11 cellular contexts compared by ENCODE assay signal in genomic region chr19:16315825-16316505, GRCh38. TPM values are rescaled to one million over a fixed set of nuclear protein-coding genes. Genes with fewer than 3 reads are reported as not detected.
DNase-seq lines count a peak whose midpoint lies in the region; ATAC-seq and TF ChIP-seq lines count a peak whose summit lies in the region.
"Had no signal": no experiment of that assay in that cellular context is flagged by ENCODE, and none has a peak within 500 bp of the region (broad histone marks: within the 10 kb centered on the region; RNA-seq: fewer than 3 reads in every experiment).

No MANE protein-coding gene starts in this region.

- peaks cover 7 to 21% of the 10 kb centered on the region in 2 donors for H3K4me1 ChIP-seq in thyroid gland
- peaks cover 11% of the 10 kb centered on the region for H3K4me1 ChIP-seq in CD8-positive, alpha-beta T cell (ENCODE audit: insufficient read depth, low read length)

- no peak overlapping the region for H3K27ac Mint-ChIP-seq in activated naive CD4-positive, alpha-beta T cell treated with anti-CD3 and anti-CD28 coated beads, Interleukin-2, amount 50 U/mL, for 72 hours
- no peak overlapping the region for H3K27ac Mint-ChIP-seq in CD8-positive, alpha-beta T cell

- TF ChIP-seq POLR2A in thyroid gland (IDR thresholded peaks at IDR 0.05), result no peak

- WGBS in thyroid gland, 2 donors, result 55 to 61% methylated on average over 11 to 13 of the region's 13 CpGs

- H3K36me3 Mint-ChIP-seq in activated naive CD4-positive, alpha-beta T cell treated with anti-CD3 and anti-CD28 coated beads, Interleukin-2, amount 50 U/mL, for 72 hours, result no peaks in the 10 kb centered on the region
- no peaks in the 10 kb centered on the region for H3K36me3 Mint-ChIP-seq in CD8-positive, alpha-beta T cell

- H3K27ac ChIP-seq in thyroid gland, result peak overlapping the region in 2 of 3 donors; percentile 53 to 56
- H3K27ac ChIP-seq in CD8-positive, alpha-beta T cell (ENCODE audit: low read depth, low read length), result no peak overlapping the region

- no peaks in the 10 kb centered on the region for H3K9me3 ChIP-seq in thyroid gland
- H3K9me3 ChIP-seq in CD8-positive, alpha-beta T cell (ENCODE audit: low read length), result no peaks in the 10 kb centered on the region

- peaks cover 0 to 4% of the 10 kb centered on the region in 2 donors for H3K9me3 Mint-ChIP-seq in activated naive CD4-positive, alpha-beta T cell treated with anti-CD3 and anti-CD28 coated beads, Interleukin-2, amount 50 U/mL, for 72 hours
- peaks cover 2% of the 10 kb centered on the region for H3K9me3 Mint-ChIP-seq in CD8-positive, alpha-beta T cell

- H3K4me3 ChIP-seq in thyroid gland (replicated peaks in 1 of 3), result no peak overlapping the region
- no peak overlapping the region for H3K4me3 ChIP-seq in CD8-positive, alpha-beta T cell (ENCODE audit: low read depth, low read length)

- ATAC-seq in GM21367 (IDR thresholded peaks at IDR 0.05; ENCODE audit: unreplicated experiment) (no peak), HG03520 (IDR thresholded peaks at IDR 0.05; ENCODE audit: unreplicated experiment) (no peak)
- no peak for ATAC-seq in activated naive CD4-positive, alpha-beta T cell treated with anti-CD3 and anti-CD28 coated beads, Interleukin-2, amount 50 U/mL, for 72 hours
- ATAC-seq in CD8-positive, alpha-beta T cell, result no peak

- no peak for TF ChIP-seq EP300 in Ishikawa (IDR thresholded peaks at IDR 0.05; ENCODE audit: borderline replicate concordance)

- POLR2A ChIA-PET in CD8-positive, alpha-beta T cell (lab: Charles Lee), result interaction anchor here (1.4 to 2.0 kb wide), 2 partner anchors 9 to 14 kb away, joined by 3 to 10 read pairs; partner anchors contain the start of gene KLF2

- peak; percentile 91 for DNase-seq in astrocyte of the hippocampus (ENCODE audit: low read depth, low spot score)
- DNase-seq in kidney glomerular epithelial cell (lab: John Stamatoyannopoulos, UW), result peak; percentile 18
- DNase-seq in thyroid gland, result no peak
- DNase-seq in activated naive CD4-positive, alpha-beta T cell treated with anti-CD3 and anti-CD28 coated beads, Interleukin-2, amount 50 U/mL, for 72 hours (ENCODE audit: low spot score in 2 of 2), result no peak
- DNase-seq in CD8-positive, alpha-beta T cell, result no peak
- DNase-seq: cerebellar nuclear complex; NK-92 treated with Interleukin-12 subunit alpha and Interleukin-12 subunit beta, amount 100 ng/mL, for 24 hours; stimulated activated CD4-positive, alpha-beta T cell treated with anti-CD3 and anti-CD28 coated beads, Interleukin-4, amount 100 ng/mL, for 24 hours had no signal

- H3K27me3 Mint-ChIP-seq in CD8-positive, alpha-beta T cell (ENCODE audit: low read depth), result no peaks in the 10 kb centered on the region

- no peak overlapping the region for H3K4me3 Mint-ChIP-seq in CD8-positive, alpha-beta T cell

- CTCF ChIA-PET in CD8-positive, alpha-beta T cell (lab: Charles Lee), result interaction anchor here (0.7 to 3.5 kb wide), 3 partner anchors 67 to 77 kb away, joined by 3 to 13 read pairs (median 3); no protein-coding TSS in a partner anchor

- no peaks in the 10 kb centered on the region for H3K36me3 ChIP-seq in thyroid gland
- no peaks in the 10 kb centered on the region for H3K36me3 ChIP-seq in CD8-positive, alpha-beta T cell (ENCODE audit: insufficient read depth, low read length)

- intact Hi-C loops in thyroid gland (cut with DNase I), result loop anchor here (10.0 kb wide), 1 partner anchor 51 kb away; no protein-coding TSS in a partner anchor
- intact Hi-C loops in CD8-positive, alpha-beta T cell (cut with DNase I, micrococcal nuclease), result no loop called here

- no peaks in the 10 kb centered on the region for H3K27me3 ChIP-seq in thyroid gland
- no peaks in the 10 kb centered on the region for H3K27me3 ChIP-seq in CD8-positive, alpha-beta T cell (ENCODE audit: insufficient read depth, low read length)

- no peak for TF ChIP-seq RAD21 in Ishikawa (IDR thresholded peaks at IDR 0.05; ENCODE audit: low read depth)

- no peak for TF ChIP-seq CTCF in thyroid gland (IDR thresholded peaks at IDR 0.05)
- no peak for TF ChIP-seq CTCF in CD8-positive, alpha-beta T cell (IDR thresholded peaks at IDR 0.05)

- peaks cover 14% of the 10 kb centered on the region for H3K4me1 Mint-ChIP-seq in CD8-positive, alpha-beta T cell (ENCODE audit: low read depth)

TF ChIP-seq in Ishikawa, 13 proteins besides CTCF, POLR2A, EP300 and RAD21:
- no peak for TF ChIP-seq EGR1 (IDR thresholded peaks at IDR 0.05)
- TF ChIP-seq, protein P1, sequence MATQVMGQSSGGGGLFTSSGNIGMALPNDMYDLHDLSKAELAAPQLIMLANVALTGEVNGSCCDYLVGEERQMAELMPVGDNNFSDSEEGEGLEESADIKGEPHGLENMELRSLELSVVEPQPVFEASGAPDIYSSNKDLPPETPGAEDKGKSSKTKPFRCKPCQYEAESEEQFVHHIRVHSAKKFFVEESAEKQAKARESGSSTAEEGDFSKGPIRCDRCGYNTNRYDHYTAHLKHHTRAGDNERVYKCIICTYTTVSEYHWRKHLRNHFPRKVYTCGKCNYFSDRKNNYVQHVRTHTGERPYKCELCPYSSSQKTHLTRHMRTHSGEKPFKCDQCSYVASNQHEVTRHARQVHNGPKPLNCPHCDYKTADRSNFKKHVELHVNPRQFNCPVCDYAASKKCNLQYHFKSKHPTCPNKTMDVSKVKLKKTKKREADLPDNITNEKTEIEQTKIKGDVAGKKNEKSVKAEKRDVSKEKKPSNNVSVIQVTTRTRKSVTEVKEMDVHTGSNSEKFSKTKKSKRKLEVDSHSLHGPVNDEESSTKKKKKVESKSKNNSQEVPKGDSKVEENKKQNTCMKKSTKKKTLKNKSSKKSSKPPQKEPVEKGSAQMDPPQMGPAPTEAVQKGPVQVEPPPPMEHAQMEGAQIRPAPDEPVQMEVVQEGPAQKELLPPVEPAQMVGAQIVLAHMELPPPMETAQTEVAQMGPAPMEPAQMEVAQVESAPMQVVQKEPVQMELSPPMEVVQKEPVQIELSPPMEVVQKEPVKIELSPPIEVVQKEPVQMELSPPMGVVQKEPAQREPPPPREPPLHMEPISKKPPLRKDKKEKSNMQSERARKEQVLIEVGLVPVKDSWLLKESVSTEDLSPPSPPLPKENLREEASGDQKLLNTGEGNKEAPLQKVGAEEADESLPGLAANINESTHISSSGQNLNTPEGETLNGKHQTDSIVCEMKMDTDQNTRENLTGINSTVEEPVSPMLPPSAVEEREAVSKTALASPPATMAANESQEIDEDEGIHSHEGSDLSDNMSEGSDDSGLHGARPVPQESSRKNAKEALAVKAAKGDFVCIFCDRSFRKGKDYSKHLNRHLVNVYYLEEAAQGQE (IDR thresholded peaks at IDR 0.05; ENCODE audit: low read depth), result no peak
- 0 out of 2 replicates have a peak, but pooled peaks have one; percentile 40 for TF ChIP-seq CEBPB (IDR thresholded peaks at IDR 0.05)
- peak; percentile 57 for TF ChIP-seq NFIC (IDR thresholded peaks at IDR 0.05)
- no peak for TF ChIP-seq TCF12 (IDR thresholded peaks at IDR 0.05; ENCODE audit: low read depth)
- peak; percentile 17; the same call in 1 of the 2 replicates for TF ChIP-seq TEAD4 (IDR thresholded peaks at IDR 0.05)
- TF ChIP-seq YY1 (IDR thresholded peaks at IDR 0.05; ENCODE audit: low read depth), result no peak

RNA-seq across cellular contexts. Expression of gene KLF2, which starts 8.7 kb away (rescaled TPM):
- 10 to 100 TPM in 3 of 4 donors, 1 to 10 TPM in 1; 9.1 to 15.9 (median 14.0) TPM for total RNA-seq in thyroid gland
- under 1 TPM; 0.56 to 0.57 TPM for total RNA-seq in activated naive CD4-positive, alpha-beta T cell treated with anti-CD3 and anti-CD28 coated beads, Interleukin-2, amount 50 U/mL, for 72 hours
- 100 to 1,000 TPM; 817 to 847 TPM for total RNA-seq in CD8-positive, alpha-beta T cell

Comparison
In these comparisons a context has a peak if more than half of its experiments do, and no peak if none do; other contexts are left out.
1. DNase-seq: peak in astrocyte of the hippocampus (single experiment) and kidney glomerular epithelial cell (single experiment); none in thyroid gland (0 of 2), activated naive CD4-positive, alpha-beta T cell treated with anti-CD3 and anti-CD28 coated beads, Interleukin-2, amount 50 U/mL, for 72 hours (0 of 2) and CD8-positive, alpha-beta T cell (0 of 7).
2. RNA of gene KLF2, which starts 8.7 kb away (total RNA-seq): 817 to 847 TPM in CD8-positive, alpha-beta T cell; 9.1 to 15.9 TPM in thyroid gland and 0.56 to 0.57 TPM in activated naive CD4-positive, alpha-beta T cell treated with anti-CD3 and anti-CD28 coated beads, Interleukin-2, amount 50 U/mL, for 72 hours; every median in the first group is over 10 times any median in the second.